Comparison of ENCODE assay signal across 17 cellular contexts in genomic region chr1:89035080-89035479, GRCh38.
"Had no signal": no experiment of that assay in that cellular context is flagged by ENCODE, and none has a peak within 500 bp of the region (broad histone marks: within the 10 kb centered on the region; RNA-seq: fewer than 3 reads in every experiment).

No MANE protein-coding gene starts in this region.

- H3K27ac Mint-ChIP-seq: natural killer cell had no signal

- ATAC-seq: gastrocnemius medialis, heart left ventricle, natural killer cell, psoas muscle, right cardiac atrium, SK-N-SH treated with all-trans-retinoic acid at 6 μM for 48 hours had no signal

- DNase-seq: activated CD4-positive, CD25-positive, alpha-beta regulatory T cell; activated naive CD4-positive, alpha-beta T cell; cerebellar nuclear complex; cortex of kidney; effector CD4-positive, alpha-beta T cell; gastrocnemius medialis; heart left ventricle; mesenchymal stem cell; natural killer cell; ovary; psoas muscle; right cardiac atrium; stimulated activated CD4-positive, alpha-beta T cell treated with anti-CD3 and anti-CD28 coated beads, Interleukin-15, amount 100 ng/mL, for 24 hours; stimulated activated CD4-positive, alpha-beta T cell treated with anti-CD3 and anti-CD28 coated beads, Interleukin-2, amount 100 ng/mL, for 48 hours; T-helper 1 cell; T-helper 9 cell had no signal

- H3K4me1 Mint-ChIP-seq: natural killer cell had no signal

- H3K4me3 Mint-ChIP-seq: natural killer cell had no signal

- H3K9me3 Mint-ChIP-seq: natural killer cell had no signal
